16 cellular contexts compared by ENCODE assay signal in genomic region chr2:222042666-222043065, GRCh38.
DNase-seq lines count a peak whose midpoint lies in the region; ATAC-seq and TF ChIP-seq lines count a peak whose summit lies in the region.
"Had no signal": no experiment of that assay in that cellular context is flagged by ENCODE, and none has a peak within 500 bp of the region (broad histone marks: within the 10 kb centered on the region; RNA-seq: fewer than 3 reads in every experiment).

No MANE protein-coding gene starts in this region.

- H3K9me2 ChIP-seq in PC-9 (ENCODE audit: insufficient read depth): no peaks in the 10 kb centered on the region

- no peak overlapping the region for H3K27ac ChIP-seq in HEK293 (ENCODE audit: extremely low read depth, low read depth, low read length)
- H3K27ac ChIP-seq in PC-9: no peak overlapping the region
- H3K27ac ChIP-seq: GM23248 had no signal

- H3K27me3 Mint-ChIP-seq in Caco-2 (ENCODE audit: insufficient read depth, unreplicated experiment): peaks cover 11% of the 10 kb centered on the region

- no peaks in the 10 kb centered on the region for H4K20me1 ChIP-seq in PC-9 (ENCODE audit: insufficient read depth)

- no peaks in the 10 kb centered on the region for H3K36me3 ChIP-seq in HEK293 (ENCODE audit: control insufficient read depth in 2 of 2, insufficient read depth in 1 of 2, low read length in 2 of 2)
- no peaks in the 10 kb centered on the region for H3K36me3 ChIP-seq in PC-9 (ENCODE audit: low read depth)
- H3K36me3 ChIP-seq in Caco-2 (ENCODE audit: control insufficient read depth, insufficient read depth, low read length): no peaks in the 10 kb centered on the region

- H3K4me3 ChIP-seq in HEK293 (ENCODE audit: low read depth, low read length) (no peak overlapping the region), PC-9 (no peak overlapping the region), Caco-2 (ENCODE audit: low read depth, low read length) (no peak overlapping the region)
- H3K4me3 ChIP-seq: GM23248 had no signal

- H3K36me3 Mint-ChIP-seq in Caco-2 (ENCODE audit: insufficient read depth, unreplicated experiment): no peaks in the 10 kb centered on the region
- H3K36me3 Mint-ChIP-seq: CD4-positive, alpha-beta memory T cell had no signal

- DNase-seq in PC-9: no peak
- DNase-seq in epidermal melanocyte (ENCODE audit: insufficient read length, low spot score): peak; percentile 23
- DNase-seq in medulla oblongata (ENCODE audit: extremely low spot score): peak; percentile 18
- no peak for DNase-seq in Caco-2
- DNase-seq in NCI-H1436 (lab: John Stamatoyannopoulos, UW): no peak
- DNase-seq in stimulated activated CD8-positive, alpha-beta memory T cell treated with anti-CD3 and anti-CD28 coated beads, Interleukin-4, amount 100 ng/mL, for 48 hours: no peak
- DNase-seq: C1 segment of cervical spinal cord; CD4-positive, alpha-beta memory T cell; DMS53; DMS79 treated with DMSO at 0.1 percent for 48 hours; GF-D8; GM23248; H7; HCEC 1CT had no signal

- no peaks in the 10 kb centered on the region for H3K9me3 Mint-ChIP-seq in Caco-2 (ENCODE audit: unreplicated experiment)
- H3K9me3 Mint-ChIP-seq: CD4-positive, alpha-beta memory T cell had no signal

- POLR2A ChIA-PET in HEK293 (lab: Yijun Ruan, JAX) (interaction anchor here (1.1 kb wide), 1 partner anchor 256 kb away, joined by 4 read pairs; the partner anchor contains the start of gene PAX3), PC-9 (lab: Charles Lee; ENCODE audit: unreplicated experiment) (no interaction called here), Caco-2 (lab: Charles Lee) (no interaction called here)

- no peaks in the 10 kb centered on the region for H3K9me3 ChIP-seq in HEK293 (ENCODE audit: control insufficient read depth, insufficient read depth, low read depth, low read length)
- no peaks in the 10 kb centered on the region for H3K9me3 ChIP-seq in PC-9 (ENCODE audit: insufficient read depth, low read depth)
- no peaks in the 10 kb centered on the region for H3K9me3 ChIP-seq in Caco-2

- ATAC-seq in GM21529 (IDR thresholded peaks at IDR 0.05; ENCODE audit: unreplicated experiment): no peak

- no peak overlapping the region for H3K4me3 Mint-ChIP-seq in Caco-2 (ENCODE audit: unreplicated experiment)
- H3K4me3 Mint-ChIP-seq: CD4-positive, alpha-beta memory T cell had no signal

- 0 out of 2 replicates have a peak overlapping the region, but pooled peaks have one; percentile 8 for H2AFZ ChIP-seq in PC-9
- H2AFZ ChIP-seq: GM23248 had no signal

- no peaks in the 10 kb centered on the region for H3K79me2 ChIP-seq in PC-9 (ENCODE audit: low read depth)

- intact Hi-C loops in PC-9 (cut with micrococcal nuclease; ENCODE audit: unreplicated experiment) (no loop called here), Caco-2 (cut with micrococcal nuclease; ENCODE audit: unreplicated experiment) (no loop called here)

- H3F3A ChIP-seq in PC-9 (ENCODE audit: insufficient read depth, low read depth): no peaks in the 10 kb centered on the region

- BruUV-seq in PC-9 (replicated peaks; lab: Mats Ljungman, UMichigan) (no TSS peak), Caco-2 (replicated peaks; lab: Mats Ljungman, UMichigan) (no TSS peak)

- H3K4me2 ChIP-seq in PC-9: no peak overlapping the region

- H3K4me1 ChIP-seq in HEK293 (ENCODE audit: control insufficient read depth, insufficient read depth, low read length) (peaks cover 4% of the 10 kb centered on the region), PC-9 (replicated peaks; ENCODE audit: insufficient read depth) (no peaks in the 10 kb centered on the region), Caco-2 (no peaks in the 10 kb centered on the region)

- H3K27me3 ChIP-seq in PC-9 (ENCODE audit: insufficient read depth, low read depth): no peaks in the 10 kb centered on the region
- no peaks in the 10 kb centered on the region for H3K27me3 ChIP-seq in Caco-2 (replicated peaks; ENCODE audit: control insufficient read depth, insufficient read depth, low read length)

- TF ChIP-seq CTCF in HEK293 (tag by site-specific recombination; IDR thresholded peaks at IDR 0.05): no peak
- no peak for TF ChIP-seq CTCF in PC-9 (conservative IDR thresholded peaks at IDR 0.05)
- no peak for TF ChIP-seq CTCF in Caco-2 (IDR thresholded peaks at IDR 0.05; ENCODE audit: insufficient read depth in 1 of 2, low read depth in 1 of 2, low read length in 1 of 2, severe bottlenecking in 1 of 2, unreplicated experiment in 1 of 2)

- H3K4me1 Mint-ChIP-seq in Caco-2 (ENCODE audit: low read depth, unreplicated experiment): no peaks in the 10 kb centered on the region
- H3K4me1 Mint-ChIP-seq: CD4-positive, alpha-beta memory T cell had no signal

- CTCF ChIA-PET in HEK293 (lab: Yijun Ruan, JAX): interaction anchor here (0.7 to 1.6 kb wide), 5 partner anchors 10 to 503 kb away, joined by 3 to 4 read pairs (median 4); no protein-coding TSS in a partner anchor
- CTCF ChIA-PET in PC-9 (lab: Charles Lee): interaction anchor here (0.5 to 1.3 kb wide), 2 partner anchors 18 to 520 kb away, joined by 3 to 5 read pairs; no protein-coding TSS in a partner anchor
- CTCF ChIA-PET in Caco-2 (lab: Charles Lee): interaction anchor here (1.3 kb wide), 1 partner anchor 11 kb away, joined by 3 read pairs; no protein-coding TSS in a partner anchor

- H3K27ac Mint-ChIP-seq in Caco-2 (ENCODE audit: unreplicated experiment): no peak overlapping the region
- H3K27ac Mint-ChIP-seq: CD4-positive, alpha-beta memory T cell had no signal

TF ChIP-seq in HEK293, 187 proteins besides CTCF, POLR2A, EP300 and RAD21:
- TF ChIP-seq ZEB2 (tag by site-specific recombination; IDR thresholded peaks at IDR 0.05) (no peak), ZNF18 (tag by site-specific recombination; IDR thresholded peaks at IDR 0.05) (no peak), ZNF433 (tag by site-specific recombination; IDR thresholded peaks at IDR 0.05; ENCODE audit: low read depth) (no peak), PRDM10 (tag by site-specific recombination; IDR thresholded peaks at IDR 0.05) (0 out of 2 replicates have a peak, but pooled peaks have one; percentile 16)
TF ChIP-seq in HEK293: peak in this region for 1.

Comparison
In these comparisons a context has a peak if more than half of its experiments do, and no peak if none do; other contexts are left out.
1. DNase-seq: peak in epidermal melanocyte (single experiment) and medulla oblongata (single experiment); none in PC-9 (0 of 2), Caco-2 (0 of 2), NCI-H1436 (single experiment) and stimulated activated CD8-positive, alpha-beta memory T cell treated with anti-CD3 and anti-CD28 coated beads, Interleukin-4, amount 100 ng/mL, for 48 hours (single experiment).